Comparison of ENCODE assay signal across 8 cellular contexts in genomic region chr3:157159037-157159761, GRCh38.
A peak's percentile ranks its signal among the peaks of the same experiment; 100 is the strongest.
DNase-seq lines count a peak whose midpoint lies in the region; ATAC-seq lines count a peak whose summit lies in the region.

No MANE protein-coding gene starts in this region.

- DNase-seq in NCI-H510A treated with DMSO at 0.1 percent for 48 hours (lab: John Stamatoyannopoulos, UW) = peak; percentile 40
- peak; percentile 59 to 64 for DNase-seq in activated CD8-positive, alpha-beta memory T cell treated with anti-CD3 and anti-CD28 coated beads for 1 hour (ENCODE audit: extremely low read depth in 1 of 2, low read depth in 1 of 2)
- peak; percentile 71 to 78 (median 76) for DNase-seq in effector memory CD8-positive, alpha-beta T cell
- peak; percentile 22 for DNase-seq in middle frontal gyrus (ENCODE audit: extremely low spot score, low spot score)
- DNase-seq in stimulated activated CD8-positive, alpha-beta memory T cell treated with anti-CD3 and anti-CD28 coated beads, Interleukin-2, amount 100 ng/mL, for 48 hours (ENCODE audit: low read depth in 2 of 2) = peak; percentile 66

- H3K4me3 Mint-ChIP-seq in effector memory CD8-positive, alpha-beta T cell = peak overlapping the region; percentile 88 to 91

- peaks cover 30% of the 10 kb centered on the region for H3K4me1 ChIP-seq in ACC112 (ENCODE audit: control insufficient read depth, insufficient read depth, low read length, unreplicated experiment)

- peak overlapping the region; percentile 99 for H3K27ac Mint-ChIP-seq in effector memory CD8-positive, alpha-beta T cell

- peak overlapping the region; percentile 98 for H3K4me3 ChIP-seq in ACC112 (ENCODE audit: low read depth, low read length)

- peak; percentile 53 for ATAC-seq in GM18867 (IDR thresholded peaks at IDR 0.05; ENCODE audit: unreplicated experiment)
- ATAC-seq in HG03135 (IDR thresholded peaks at IDR 0.05; ENCODE audit: unreplicated experiment) = peak; percentile 43
- peak; percentile 59 for ATAC-seq in effector memory CD8-positive, alpha-beta T cell (replicated peaks)

- peaks cover 63% of the 10 kb centered on the region for H3K79me2 ChIP-seq in ACC112 (ENCODE audit: control insufficient read depth, insufficient read depth, low read length, unreplicated experiment)

- H3K9me3 Mint-ChIP-seq in effector memory CD8-positive, alpha-beta T cell = no peaks in the 10 kb centered on the region

- H3K27ac ChIP-seq in ACC112 (ENCODE audit: low read depth, low read length) = peak overlapping the region; percentile 99

- no peak overlapping the region for H2AFZ ChIP-seq in ACC112 (ENCODE audit: low read length, unreplicated experiment)

- H3K36me3 Mint-ChIP-seq in effector memory CD8-positive, alpha-beta T cell (ENCODE audit: insufficient read depth) = peaks cover 74% of the 10 kb centered on the region

- H3K27me3 Mint-ChIP-seq in effector memory CD8-positive, alpha-beta T cell = no peaks in the 10 kb centered on the region

- H3K4me1 Mint-ChIP-seq in effector memory CD8-positive, alpha-beta T cell (ENCODE audit: low read depth in 2 of 2) = peaks cover 36 to 59% of the 10 kb centered on the region in 2 donors

- H3K27me3 ChIP-seq in ACC112 (ENCODE audit: insufficient read depth, low read length) = no peaks in the 10 kb centered on the region

- peaks cover 49% of the 10 kb centered on the region for H3K36me3 ChIP-seq in ACC112 (ENCODE audit: insufficient read depth, low read length)

Comparison
In these comparisons a context has a peak if more than half of its experiments do, and no peak if none do; other contexts are left out.
1. Peak in every context shown above with its lines: DNase-seq, ATAC-seq, H3K4me3 ChIP-seq and H3K27ac ChIP-seq.
2. DNase-seq: peak in every context shown above with its lines; median percentile 76 in effector memory CD8-positive, alpha-beta T cell; 66 in stimulated activated CD8-positive, alpha-beta memory T cell treated with anti-CD3 and anti-CD28 coated beads, Interleukin-2, amount 100 ng/mL, for 48 hours; 62 in activated CD8-positive, alpha-beta memory T cell treated with anti-CD3 and anti-CD28 coated beads for 1 hour; 40 in NCI-H510A treated with DMSO at 0.1 percent for 48 hours; 22 in middle frontal gyrus.